24 cellular contexts compared by ENCODE assay signal in the genomic region with DNA sequence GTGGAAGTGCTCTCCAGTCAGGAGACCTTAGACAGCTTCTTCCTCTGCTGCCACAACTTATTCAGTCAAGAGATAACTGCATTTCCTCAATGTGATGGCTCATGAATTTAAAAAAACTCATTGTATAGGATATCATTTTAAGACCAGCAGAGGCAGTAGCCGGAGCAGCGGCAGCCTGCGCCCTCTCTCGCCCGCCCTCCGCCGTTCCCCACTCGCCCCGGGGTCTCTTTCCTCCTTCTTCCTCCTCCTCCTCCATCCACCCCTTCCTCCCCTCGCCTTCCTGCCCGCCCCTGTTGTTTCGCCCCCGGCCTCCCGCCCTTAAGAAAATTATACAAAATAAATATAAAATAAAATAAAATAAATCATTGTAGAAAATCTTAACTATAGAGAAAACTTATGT.
"Had no signal": no experiment of that assay in that cellular context is flagged by ENCODE, and none has a peak within 500 bp of the region (broad histone marks: within the 10 kb centered on the region; RNA-seq: fewer than 3 reads in every experiment).

No MANE protein-coding gene starts in this region.

- H3K4me2 ChIP-seq: smooth muscle cell had no signal

- H3K4me3 ChIP-seq: body of pancreas, esophagus squamous epithelium, heart right ventricle, psoas muscle, smooth muscle cell, tibial nerve had no signal

- H3K36me3 ChIP-seq: esophagus squamous epithelium, heart right ventricle, tibial nerve had no signal

- H2AFZ ChIP-seq: parathyroid adenoma had no signal

- H3K9ac ChIP-seq: parathyroid adenoma had no signal

- H3K79me2 ChIP-seq: parathyroid adenoma had no signal

- DNase-seq: activated B cell treated with CpG ODN at 0.5 μM for 24 hours; activated naive CD4-positive, alpha-beta T cell; activated T-cell treated with anti-CD3 and anti-CD28 coated beads for 4 hours; activated T-cell treated with anti-CD3 and anti-CD28 coated beads, Interleukin-2, amount 50 U/mL, for 72 hours; aorta; body of pancreas; dermis blood vessel endothelial cell; effector CD4-positive, alpha-beta T cell; esophagus squamous epithelium; foreskin melanocyte; heart right ventricle; islet precursor cell; left ventricle myocardium superior; naive B cell; nucleus accumbens; psoas muscle; stimulated activated CD4-positive, alpha-beta T cell treated with anti-CD3 and anti-CD28 coated beads, Interleukin-15, amount 100 ng/mL, for 24 hours; stimulated activated CD4-positive, alpha-beta T cell treated with anti-CD3 and anti-CD28 coated beads, Interleukin-2, amount 100 ng/mL, for 24 hours; stimulated activated naive B cell treated with anti-CD40 and anti-IgM and Interleukin-4, amounts not matched to agents 10 μg/mL and 1 μg/mL and 100 μg/mL, for 72 hours; T1000 had no signal

- H3K9me3 ChIP-seq: body of pancreas, esophagus squamous epithelium, heart right ventricle, psoas muscle, tibial nerve had no signal

- H3K4me1 ChIP-seq: body of pancreas, esophagus squamous epithelium, heart right ventricle, parathyroid adenoma, psoas muscle, tibial nerve had no signal

- H3K27ac ChIP-seq: body of pancreas, epithelial cell of prostate, esophagus squamous epithelium, heart right ventricle, parathyroid adenoma, psoas muscle, tibial nerve had no signal

- H3K27me3 ChIP-seq: body of pancreas, esophagus squamous epithelium, heart right ventricle, tibial nerve had no signal
